1 cellular context compared by ENCODE assay signal in genomic region chr21:43613755-43614638, GRCh38.
A peak's percentile ranks its signal among the peaks of the same experiment; 100 is the strongest.
TF ChIP-seq lines count a peak whose summit lies in the region.

No MANE protein-coding gene starts in this region.

TF ChIP-seq in K562, 482 proteins besides CTCF, POLR2A, EP300 and RAD21 (continued from another document):
- TF ChIP-seq E2F3 (CRISPR knock-in tag; IDR thresholded peaks at IDR 0.05): no peak
- peak; percentile 47; the same call in 1 of the 2 replicates for TF ChIP-seq ZNF395 (CRISPR knock-in tag; IDR thresholded peaks at IDR 0.05)
- peak; percentile 39; the same call in 1 of the 2 replicates for TF ChIP-seq ESRRA (IDR thresholded peaks at IDR 0.05; ENCODE audit: borderline replicate concordance, low read depth)
- TF ChIP-seq ZNF79 (CRISPR knock-in tag; IDR thresholded peaks at IDR 0.05; ENCODE audit: low read depth): no peak
- no peak for TF ChIP-seq IRF2 (CRISPR knock-in tag; IDR thresholded peaks at IDR 0.05)
- TF ChIP-seq ZNF316 (IDR thresholded peaks at IDR 0.05): peak; percentile 73
- TF ChIP-seq MTA2 (IDR thresholded peaks at IDR 0.05; ENCODE audit: low read depth): peak; percentile 71
- TF ChIP-seq POLR2G (IDR thresholded peaks at IDR 0.05; ENCODE audit: low read depth, low read length): no peak
- TF ChIP-seq ETV5 (CRISPR knock-in tag; IDR thresholded peaks at IDR 0.05; ENCODE audit: low read depth): no peak
- TF ChIP-seq ZNF696 (CRISPR knock-in tag; conservative IDR thresholded peaks at IDR 0.05): no peak
- no peak for TF ChIP-seq SP1 (CRISPR knock-in tag; IDR thresholded peaks at IDR 0.05)
- no peak for TF ChIP-seq ZNF512 (tag; IDR thresholded peaks at IDR 0.05)
- TF ChIP-seq NFATC3 (IDR thresholded peaks at IDR 0.05): no peak
- TF ChIP-seq HNRNPLL (IDR thresholded peaks at IDR 0.05; ENCODE audit: low read depth, low read length, poor library complexity, severe bottlenecking): no peak
- TF ChIP-seq TRIM24 (IDR thresholded peaks at IDR 0.05): peak; percentile 32 to 66; a peak in 1 of 4 replicates
- TF ChIP-seq STAT5A (IDR thresholded peaks at IDR 0.05; ENCODE audit: borderline replicate concordance, low read length): peak; percentile 29; the same call in 1 of the 2 replicates
- peak in 1 of 2 experiments; percentile 90; a peak in 2 of 4 replicates for TF ChIP-seq RCOR1 (IDR thresholded peaks at IDR 0.05; ENCODE audit: borderline replicate concordance in 1 of 2, low read depth in 2 of 2, low read length in 2 of 2)
- 0 out of 2 replicates have a peak, but pooled peaks have one; percentile 29 for TF ChIP-seq SMARCE1 (IDR thresholded peaks at IDR 0.05)
- no peak for TF ChIP-seq THRB (CRISPR knock-in tag; conservative IDR thresholded peaks at IDR 0.05)
- no peak for TF ChIP-seq CHD1 (IDR thresholded peaks at IDR 0.05; ENCODE audit: low read length)
- no peak for TF ChIP-seq ZBTB9 (CRISPR knock-in tag; IDR thresholded peaks at IDR 0.05)
- peak; percentile 51; the same call in 1 of the 2 replicates for TF ChIP-seq SMARCA4 (IDR thresholded peaks at IDR 0.05)
- 0 out of 2 replicates have a peak, but pooled peaks have one; percentile 61 for TF ChIP-seq DPF2 (IDR thresholded peaks at IDR 0.05)
- TF ChIP-seq KLF16 (IDR thresholded peaks at IDR 0.05): peak; percentile 27; the same call in 1 of the 2 replicates
- TF ChIP-seq FUS (optimal IDR thresholded peaks at IDR 0.05; ENCODE audit: low read depth, low read length): no peak
- peak; percentile 78 for TF ChIP-seq TAL1 (IDR thresholded peaks at IDR 0.05)
- peak; percentile 94 for TF ChIP-seq KDM1A (IDR thresholded peaks at IDR 0.05)
- peak in 1 of 2 experiments; percentile 21; a peak in 1 of 4 replicates for TF ChIP-seq TBL1XR1 (IDR thresholded peaks at IDR 0.05; ENCODE audit: low read length in 2 of 2)
- no peak for TF ChIP-seq SIX5 (IDR thresholded peaks at IDR 0.05; ENCODE audit: borderline replicate concordance in 1 of 2, insufficient read depth in 1 of 2, low read depth in 1 of 2, low read length in 2 of 2)
- TF ChIP-seq CBFA2T2 (conservative IDR thresholded peaks at IDR 0.05): peak; percentile 82
- TF ChIP-seq NFRKB (IDR thresholded peaks at IDR 0.05; ENCODE audit: low read depth): no peak
- no peak for TF ChIP-seq KDM5B (IDR thresholded peaks at IDR 0.05; ENCODE audit: insufficient replicate concordance, low read depth, low read length)
- TF ChIP-seq PCBP1 (IDR thresholded peaks at IDR 0.05; ENCODE audit: low read depth, low read length, poor library complexity, severe bottlenecking): no peak
- TF ChIP-seq ZNF140 (CRISPR knock-in tag; IDR thresholded peaks at IDR 0.05): no peak
- TF ChIP-seq, protein P1, sequence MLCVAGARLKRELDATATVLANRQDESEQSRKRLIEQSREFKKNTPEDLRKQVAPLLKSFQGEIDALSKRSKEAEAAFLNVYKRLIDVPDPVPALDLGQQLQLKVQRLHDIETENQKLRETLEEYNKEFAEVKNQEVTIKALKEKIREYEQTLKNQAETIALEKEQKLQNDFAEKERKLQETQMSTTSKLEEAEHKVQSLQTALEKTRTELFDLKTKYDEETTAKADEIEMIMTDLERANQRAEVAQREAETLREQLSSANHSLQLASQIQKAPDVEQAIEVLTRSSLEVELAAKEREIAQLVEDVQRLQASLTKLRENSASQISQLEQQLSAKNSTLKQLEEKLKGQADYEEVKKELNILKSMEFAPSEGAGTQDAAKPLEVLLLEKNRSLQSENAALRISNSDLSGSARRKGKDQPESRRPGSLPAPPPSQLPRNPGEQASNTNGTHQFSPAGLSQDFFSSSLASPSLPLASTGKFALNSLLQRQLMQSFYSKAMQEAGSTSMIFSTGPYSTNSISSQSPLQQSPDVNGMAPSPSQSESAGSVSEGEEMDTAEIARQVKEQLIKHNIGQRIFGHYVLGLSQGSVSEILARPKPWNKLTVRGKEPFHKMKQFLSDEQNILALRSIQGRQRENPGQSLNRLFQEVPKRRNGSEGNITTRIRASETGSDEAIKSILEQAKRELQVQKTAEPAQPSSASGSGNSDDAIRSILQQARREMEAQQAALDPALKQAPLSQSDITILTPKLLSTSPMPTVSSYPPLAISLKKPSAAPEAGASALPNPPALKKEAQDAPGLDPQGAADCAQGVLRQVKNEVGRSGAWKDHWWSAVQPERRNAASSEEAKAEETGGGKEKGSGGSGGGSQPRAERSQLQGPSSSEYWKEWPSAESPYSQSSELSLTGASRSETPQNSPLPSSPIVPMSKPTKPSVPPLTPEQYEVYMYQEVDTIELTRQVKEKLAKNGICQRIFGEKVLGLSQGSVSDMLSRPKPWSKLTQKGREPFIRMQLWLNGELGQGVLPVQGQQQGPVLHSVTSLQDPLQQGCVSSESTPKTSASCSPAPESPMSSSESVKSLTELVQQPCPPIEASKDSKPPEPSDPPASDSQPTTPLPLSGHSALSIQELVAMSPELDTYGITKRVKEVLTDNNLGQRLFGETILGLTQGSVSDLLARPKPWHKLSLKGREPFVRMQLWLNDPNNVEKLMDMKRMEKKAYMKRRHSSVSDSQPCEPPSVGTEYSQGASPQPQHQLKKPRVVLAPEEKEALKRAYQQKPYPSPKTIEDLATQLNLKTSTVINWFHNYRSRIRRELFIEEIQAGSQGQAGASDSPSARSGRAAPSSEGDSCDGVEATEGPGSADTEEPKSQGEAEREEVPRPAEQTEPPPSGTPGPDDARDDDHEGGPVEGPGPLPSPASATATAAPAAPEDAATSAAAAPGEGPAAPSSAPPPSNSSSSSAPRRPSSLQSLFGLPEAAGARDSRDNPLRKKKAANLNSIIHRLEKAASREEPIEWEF (CRISPR knock-in tag; IDR thresholded peaks at IDR 0.05): no peak
- peak; percentile 55 for TF ChIP-seq MAFG (tag; conservative IDR thresholded peaks at IDR 0.05)
- TF ChIP-seq C11orf30 (IDR thresholded peaks at IDR 0.05; ENCODE audit: low read depth): peak; percentile 43; the same call in 1 of the 2 replicates
- TF ChIP-seq TFAM (CRISPR knock-in tag; conservative IDR thresholded peaks at IDR 0.05): no peak
- TF ChIP-seq, protein P2, sequence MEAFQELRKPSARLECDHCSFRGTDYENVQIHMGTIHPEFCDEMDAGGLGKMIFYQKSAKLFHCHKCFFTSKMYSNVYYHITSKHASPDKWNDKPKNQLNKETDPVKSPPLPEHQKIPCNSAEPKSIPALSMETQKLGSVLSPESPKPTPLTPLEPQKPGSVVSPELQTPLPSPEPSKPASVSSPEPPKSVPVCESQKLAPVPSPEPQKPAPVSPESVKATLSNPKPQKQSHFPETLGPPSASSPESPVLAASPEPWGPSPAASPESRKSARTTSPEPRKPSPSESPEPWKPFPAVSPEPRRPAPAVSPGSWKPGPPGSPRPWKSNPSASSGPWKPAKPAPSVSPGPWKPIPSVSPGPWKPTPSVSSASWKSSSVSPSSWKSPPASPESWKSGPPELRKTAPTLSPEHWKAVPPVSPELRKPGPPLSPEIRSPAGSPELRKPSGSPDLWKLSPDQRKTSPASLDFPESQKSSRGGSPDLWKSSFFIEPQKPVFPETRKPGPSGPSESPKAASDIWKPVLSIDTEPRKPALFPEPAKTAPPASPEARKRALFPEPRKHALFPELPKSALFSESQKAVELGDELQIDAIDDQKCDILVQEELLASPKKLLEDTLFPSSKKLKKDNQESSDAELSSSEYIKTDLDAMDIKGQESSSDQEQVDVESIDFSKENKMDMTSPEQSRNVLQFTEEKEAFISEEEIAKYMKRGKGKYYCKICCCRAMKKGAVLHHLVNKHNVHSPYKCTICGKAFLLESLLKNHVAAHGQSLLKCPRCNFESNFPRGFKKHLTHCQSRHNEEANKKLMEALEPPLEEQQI (IDR thresholded peaks at IDR 0.05): no peak
- TF ChIP-seq HDAC6 (IDR thresholded peaks at IDR 0.05; ENCODE audit: low read depth, low read length): no peak
